In the genomic region with DNA sequence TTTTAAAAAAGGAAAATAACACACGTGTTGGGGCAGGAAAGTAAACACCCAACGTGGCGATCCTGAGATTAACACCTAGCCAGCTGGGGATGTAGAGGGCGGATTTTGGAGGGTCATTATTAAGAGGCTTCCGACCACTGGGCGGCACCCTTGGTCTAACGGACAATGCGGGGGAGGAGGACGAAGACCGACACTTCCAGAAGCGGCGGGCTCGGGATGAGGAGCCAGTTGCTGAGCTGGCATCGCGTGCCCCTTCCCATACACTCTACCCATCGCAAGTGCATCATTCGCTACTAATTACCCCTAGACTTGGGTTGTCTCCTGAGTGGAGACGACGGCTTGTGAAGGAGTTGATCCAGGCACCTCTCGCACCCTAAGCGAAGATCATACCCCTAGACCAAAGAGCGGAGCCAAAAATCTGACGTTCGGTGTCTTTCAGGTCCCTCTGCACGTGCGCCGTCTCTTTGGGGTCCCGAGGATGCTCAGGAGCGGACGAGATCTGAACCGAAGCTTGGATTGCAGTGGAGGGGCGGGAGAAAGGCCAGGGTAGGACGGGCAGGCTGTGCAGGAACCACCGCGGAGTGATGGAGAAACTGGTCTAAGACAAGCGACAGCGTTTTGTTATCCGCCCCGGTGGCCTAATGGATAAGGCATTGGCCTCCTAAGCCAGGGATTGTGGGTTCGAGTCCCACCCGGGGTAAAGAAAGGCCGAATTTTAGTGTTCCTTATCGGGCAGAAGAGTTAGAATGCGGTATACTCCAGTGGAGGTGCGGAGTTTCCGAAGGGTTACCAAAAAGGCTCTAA, we compare ENCODE assay signal across 1 cellular context.
A peak's percentile ranks its signal among the peaks of the same experiment; 100 is the strongest.
TF ChIP-seq lines count a peak whose summit lies in the region.

No MANE protein-coding gene starts in this region.

TF ChIP-seq in HepG2, 621 proteins besides CTCF, POLR2A, EP300 and RAD21 (continued from another document and continues in another):
- TF ChIP-seq MATR3 (CRISPR knock-in tag; IDR thresholded peaks at IDR 0.05) = no peak
- no peak for TF ChIP-seq ZNF335 (CRISPR knock-in tag; IDR thresholded peaks at IDR 0.05)
- TF ChIP-seq, protein P1, sequence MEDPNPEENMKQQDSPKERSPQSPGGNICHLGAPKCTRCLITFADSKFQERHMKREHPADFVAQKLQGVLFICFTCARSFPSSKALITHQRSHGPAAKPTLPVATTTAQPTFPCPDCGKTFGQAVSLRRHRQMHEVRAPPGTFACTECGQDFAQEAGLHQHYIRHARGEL (CRISPR knock-in tag; IDR thresholded peaks at IDR 0.05) = no peak
- no peak for TF ChIP-seq NFE2L1 (CRISPR knock-in tag; IDR thresholded peaks at IDR 0.05; ENCODE audit: borderline replicate concordance)
- TF ChIP-seq ZNF382 (CRISPR knock-in tag; IDR thresholded peaks at IDR 0.05; ENCODE audit: borderline replicate concordance) = no peak
- TF ChIP-seq, protein P2, sequence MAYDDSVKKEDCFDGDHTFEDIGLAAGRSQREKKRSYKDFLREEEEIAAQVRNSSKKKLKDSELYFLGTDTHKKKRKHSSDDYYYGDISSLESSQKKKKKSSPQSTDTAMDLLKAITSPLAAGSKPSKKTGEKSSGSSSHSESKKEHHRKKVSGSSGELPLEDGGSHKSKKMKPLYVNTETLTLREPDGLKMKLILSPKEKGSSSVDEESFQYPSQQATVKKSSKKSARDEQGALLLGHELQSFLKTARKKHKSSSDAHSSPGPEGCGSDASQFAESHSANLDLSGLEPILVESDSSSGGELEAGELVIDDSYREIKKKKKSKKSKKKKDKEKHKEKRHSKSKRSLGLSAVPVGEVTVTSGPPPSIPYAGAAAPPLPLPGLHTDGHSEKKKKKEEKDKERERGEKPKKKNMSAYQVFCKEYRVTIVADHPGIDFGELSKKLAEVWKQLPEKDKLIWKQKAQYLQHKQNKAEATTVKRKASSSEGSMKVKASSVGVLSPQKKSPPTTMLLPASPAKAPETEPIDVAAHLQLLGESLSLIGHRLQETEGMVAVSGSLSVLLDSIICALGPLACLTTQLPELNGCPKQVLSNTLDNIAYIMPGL (CRISPR knock-in tag; IDR thresholded peaks at IDR 0.05; ENCODE audit: borderline replicate concordance in 1 of 2, low read depth in 1 of 2) = peak; percentile 99 to 100
- no peak for TF ChIP-seq HDAC1 (CRISPR knock-in tag; IDR thresholded peaks at IDR 0.05)
- TF ChIP-seq, protein P3, sequence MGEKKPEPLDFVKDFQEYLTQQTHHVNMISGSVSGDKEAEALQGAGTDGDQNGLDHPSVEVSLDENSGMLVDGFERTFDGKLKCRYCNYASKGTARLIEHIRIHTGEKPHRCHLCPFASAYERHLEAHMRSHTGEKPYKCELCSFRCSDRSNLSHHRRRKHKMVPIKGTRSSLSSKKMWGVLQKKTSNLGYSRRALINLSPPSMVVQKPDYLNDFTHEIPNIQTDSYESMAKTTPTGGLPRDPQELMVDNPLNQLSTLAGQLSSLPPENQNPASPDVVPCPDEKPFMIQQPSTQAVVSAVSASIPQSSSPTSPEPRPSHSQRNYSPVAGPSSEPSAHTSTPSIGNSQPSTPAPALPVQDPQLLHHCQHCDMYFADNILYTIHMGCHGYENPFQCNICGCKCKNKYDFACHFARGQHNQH (CRISPR knock-in tag; IDR thresholded peaks at IDR 0.05) = peak; percentile 92
- peak; percentile 67 for TF ChIP-seq FOSL2 (CRISPR knock-in tag; IDR thresholded peaks at IDR 0.05)
- no peak for TF ChIP-seq ZNF329 (CRISPR knock-in tag; IDR thresholded peaks at IDR 0.05; ENCODE audit: low read depth)
- no peak for TF ChIP-seq GABPA (IDR thresholded peaks at IDR 0.05; ENCODE audit: low read depth, low read length)
- TF ChIP-seq GABPA (CRISPR knock-in tag; IDR thresholded peaks at IDR 0.05; ENCODE audit: low read depth) = peak; percentile 26; the same call in 1 of the 2 replicates
- TF ChIP-seq, protein P4, sequence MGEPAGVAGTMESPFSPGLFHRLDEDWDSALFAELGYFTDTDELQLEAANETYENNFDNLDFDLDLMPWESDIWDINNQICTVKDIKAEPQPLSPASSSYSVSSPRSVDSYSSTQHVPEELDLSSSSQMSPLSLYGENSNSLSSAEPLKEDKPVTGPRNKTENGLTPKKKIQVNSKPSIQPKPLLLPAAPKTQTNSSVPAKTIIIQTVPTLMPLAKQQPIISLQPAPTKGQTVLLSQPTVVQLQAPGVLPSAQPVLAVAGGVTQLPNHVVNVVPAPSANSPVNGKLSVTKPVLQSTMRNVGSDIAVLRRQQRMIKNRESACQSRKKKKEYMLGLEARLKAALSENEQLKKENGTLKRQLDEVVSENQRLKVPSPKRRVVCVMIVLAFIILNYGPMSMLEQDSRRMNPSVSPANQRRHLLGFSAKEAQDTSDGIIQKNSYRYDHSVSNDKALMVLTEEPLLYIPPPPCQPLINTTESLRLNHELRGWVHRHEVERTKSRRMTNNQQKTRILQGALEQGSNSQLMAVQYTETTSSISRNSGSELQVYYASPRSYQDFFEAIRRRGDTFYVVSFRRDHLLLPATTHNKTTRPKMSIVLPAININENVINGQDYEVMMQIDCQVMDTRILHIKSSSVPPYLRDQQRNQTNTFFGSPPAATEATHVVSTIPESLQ (CRISPR knock-in tag; conservative IDR thresholded peaks at IDR 0.05) = 0 out of 2 replicates have a peak, but pooled peaks have one; percentile 41
- TF ChIP-seq, protein P5, sequence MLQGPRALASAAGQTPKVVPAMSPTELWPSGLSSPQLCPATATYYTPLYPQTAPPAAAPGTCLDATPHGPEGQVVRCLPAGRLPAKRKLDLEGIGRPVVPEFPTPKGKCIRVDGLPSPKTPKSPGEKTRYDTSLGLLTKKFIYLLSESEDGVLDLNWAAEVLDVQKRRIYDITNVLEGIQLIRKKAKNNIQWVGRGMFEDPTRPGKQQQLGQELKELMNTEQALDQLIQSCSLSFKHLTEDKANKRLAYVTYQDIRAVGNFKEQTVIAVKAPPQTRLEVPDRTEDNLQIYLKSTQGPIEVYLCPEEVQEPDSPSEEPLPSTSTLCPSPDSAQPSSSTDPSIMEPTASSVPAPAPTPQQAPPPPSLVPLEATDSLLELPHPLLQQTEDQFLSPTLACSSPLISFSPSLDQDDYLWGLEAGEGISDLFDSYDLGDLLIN (CRISPR knock-in tag; IDR thresholded peaks at IDR 0.05; ENCODE audit: borderline replicate concordance) = no peak; the same call in 1 of the 2 replicates
- peak; percentile 83 for TF ChIP-seq KAT8 (CRISPR knock-in tag; IDR thresholded peaks at IDR 0.05)
- peak; percentile 42; the same call in 1 of the 2 replicates for TF ChIP-seq ARNTL (CRISPR knock-in tag; IDR thresholded peaks at IDR 0.05)
- TF ChIP-seq KLF16 (CRISPR knock-in tag; IDR thresholded peaks at IDR 0.05) = peak in 1 of 2 experiments; percentile 94; a peak in 2 of 4 replicates
- TF ChIP-seq SP2 (CRISPR knock-in tag; IDR thresholded peaks at IDR 0.05) = 0 out of 2 replicates have a peak, but pooled peaks have one; percentile 43
- no peak for TF ChIP-seq PLRG1 (conservative IDR thresholded peaks at IDR 0.05)
- TF ChIP-seq, protein P6, sequence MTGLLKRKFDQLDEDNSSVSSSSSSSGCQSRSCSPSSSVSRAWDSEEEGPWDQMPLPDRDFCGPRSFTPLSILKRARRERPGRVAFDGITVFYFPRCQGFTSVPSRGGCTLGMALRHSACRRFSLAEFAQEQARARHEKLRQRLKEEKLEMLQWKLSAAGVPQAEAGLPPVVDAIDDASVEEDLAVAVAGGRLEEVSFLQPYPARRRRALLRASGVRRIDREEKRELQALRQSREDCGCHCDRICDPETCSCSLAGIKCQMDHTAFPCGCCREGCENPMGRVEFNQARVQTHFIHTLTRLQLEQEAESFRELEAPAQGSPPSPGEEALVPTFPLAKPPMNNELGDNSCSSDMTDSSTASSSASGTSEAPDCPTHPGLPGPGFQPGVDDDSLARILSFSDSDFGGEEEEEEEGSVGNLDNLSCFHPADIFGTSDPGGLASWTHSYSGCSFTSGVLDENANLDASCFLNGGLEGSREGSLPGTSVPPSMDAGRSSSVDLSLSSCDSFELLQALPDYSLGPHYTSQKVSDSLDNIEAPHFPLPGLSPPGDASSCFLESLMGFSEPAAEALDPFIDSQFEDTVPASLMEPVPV (CRISPR knock-in tag; IDR thresholded peaks at IDR 0.05) = no peak
- peak; percentile 94 for TF ChIP-seq ZNF501 (CRISPR knock-in tag; IDR thresholded peaks at IDR 0.05)
- TF ChIP-seq ZNF788 (CRISPR knock-in tag; IDR thresholded peaks at IDR 0.05; ENCODE audit: borderline replicate concordance) = peak; percentile 82; the same call in 1 of the 2 replicates
- peak; percentile 86 for TF ChIP-seq MIXL1 (CRISPR knock-in tag; IDR thresholded peaks at IDR 0.05)
- peak; percentile 81; the same call in 1 of the 2 replicates for TF ChIP-seq FOXC1 (CRISPR knock-in tag; IDR thresholded peaks at IDR 0.05; ENCODE audit: borderline replicate concordance)
- TF ChIP-seq ZNF878 (CRISPR knock-in tag; IDR thresholded peaks at IDR 0.05) = no peak
- TF ChIP-seq SMC3 (IDR thresholded peaks at IDR 0.05; ENCODE audit: low read length) = peak; percentile 8; the same call in 1 of the 2 replicates
- no peak for TF ChIP-seq SRSF1 (optimal IDR thresholded peaks at IDR 0.05; ENCODE audit: low read depth, low read length)
- TF ChIP-seq REXO4 (CRISPR knock-in tag; IDR thresholded peaks at IDR 0.05; ENCODE audit: borderline replicate concordance) = no peak
- no peak for TF ChIP-seq ZNF256 (CRISPR knock-in tag; conservative IDR thresholded peaks at IDR 0.05)
- TF ChIP-seq ZBTB3 (CRISPR knock-in tag; IDR thresholded peaks at IDR 0.05; ENCODE audit: borderline replicate concordance, low read depth) = no peak
- TF ChIP-seq GTF3A (CRISPR knock-in tag; conservative IDR thresholded peaks at IDR 0.05) = 0 out of 2 replicates have a peak, but pooled peaks have one; percentile 33
- TF ChIP-seq ZNF777 (CRISPR knock-in tag; IDR thresholded peaks at IDR 0.05) = peak; percentile 27; the same call in 1 of the 2 replicates
- TF ChIP-seq, protein P7, sequence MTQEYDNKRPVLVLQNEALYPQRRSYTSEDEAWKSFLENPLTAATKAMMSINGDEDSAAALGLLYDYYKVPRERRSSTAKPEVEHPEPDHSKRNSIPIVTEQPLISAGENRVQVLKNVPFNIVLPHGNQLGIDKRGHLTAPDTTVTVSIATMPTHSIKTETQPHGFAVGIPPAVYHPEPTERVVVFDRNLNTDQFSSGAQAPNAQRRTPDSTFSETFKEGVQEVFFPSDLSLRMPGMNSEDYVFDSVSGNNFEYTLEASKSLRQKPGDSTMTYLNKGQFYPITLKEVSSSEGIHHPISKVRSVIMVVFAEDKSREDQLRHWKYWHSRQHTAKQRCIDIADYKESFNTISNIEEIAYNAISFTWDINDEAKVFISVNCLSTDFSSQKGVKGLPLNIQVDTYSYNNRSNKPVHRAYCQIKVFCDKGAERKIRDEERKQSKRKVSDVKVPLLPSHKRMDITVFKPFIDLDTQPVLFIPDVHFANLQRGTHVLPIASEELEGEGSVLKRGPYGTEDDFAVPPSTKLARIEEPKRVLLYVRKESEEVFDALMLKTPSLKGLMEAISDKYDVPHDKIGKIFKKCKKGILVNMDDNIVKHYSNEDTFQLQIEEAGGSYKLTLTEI (CRISPR knock-in tag; conservative IDR thresholded peaks at IDR 0.05) = no peak
- no peak for TF ChIP-seq SSRP1 (CRISPR knock-in tag; IDR thresholded peaks at IDR 0.05)
- TF ChIP-seq ZNF782 (CRISPR knock-in tag; IDR thresholded peaks at IDR 0.05; ENCODE audit: borderline replicate concordance) = peak; percentile 58; the same call in 1 of the 2 replicates
- TF ChIP-seq, protein P8, sequence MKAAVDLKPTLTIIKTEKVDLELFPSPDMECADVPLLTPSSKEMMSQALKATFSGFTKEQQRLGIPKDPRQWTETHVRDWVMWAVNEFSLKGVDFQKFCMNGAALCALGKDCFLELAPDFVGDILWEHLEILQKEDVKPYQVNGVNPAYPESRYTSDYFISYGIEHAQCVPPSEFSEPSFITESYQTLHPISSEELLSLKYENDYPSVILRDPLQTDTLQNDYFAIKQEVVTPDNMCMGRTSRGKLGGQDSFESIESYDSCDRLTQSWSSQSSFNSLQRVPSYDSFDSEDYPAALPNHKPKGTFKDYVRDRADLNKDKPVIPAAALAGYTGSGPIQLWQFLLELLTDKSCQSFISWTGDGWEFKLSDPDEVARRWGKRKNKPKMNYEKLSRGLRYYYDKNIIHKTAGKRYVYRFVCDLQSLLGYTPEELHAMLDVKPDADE (CRISPR knock-in tag; IDR thresholded peaks at IDR 0.05) = no peak
- TF ChIP-seq, protein P9, sequence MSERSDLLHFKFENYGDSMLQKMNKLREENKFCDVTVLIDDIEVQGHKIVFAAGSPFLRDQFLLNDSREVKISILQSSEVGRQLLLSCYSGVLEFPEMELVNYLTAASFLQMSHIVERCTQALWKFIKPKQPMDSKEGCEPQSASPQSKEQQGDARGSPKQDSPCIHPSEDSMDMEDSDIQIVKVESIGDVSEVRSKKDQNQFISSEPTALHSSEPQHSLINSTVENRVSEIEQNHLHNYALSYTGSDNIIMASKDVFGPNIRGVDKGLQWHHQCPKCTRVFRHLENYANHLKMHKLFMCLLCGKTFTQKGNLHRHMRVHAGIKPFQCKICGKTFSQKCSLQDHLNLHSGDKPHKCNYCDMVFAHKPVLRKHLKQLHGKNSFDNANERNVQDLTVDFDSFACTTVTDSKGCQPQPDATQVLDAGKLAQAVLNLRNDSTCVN (CRISPR knock-in tag; IDR thresholded peaks at IDR 0.05; ENCODE audit: borderline replicate concordance) = 0 out of 2 replicates have a peak, but pooled peaks have one; percentile 60
- TF ChIP-seq, protein P10, sequence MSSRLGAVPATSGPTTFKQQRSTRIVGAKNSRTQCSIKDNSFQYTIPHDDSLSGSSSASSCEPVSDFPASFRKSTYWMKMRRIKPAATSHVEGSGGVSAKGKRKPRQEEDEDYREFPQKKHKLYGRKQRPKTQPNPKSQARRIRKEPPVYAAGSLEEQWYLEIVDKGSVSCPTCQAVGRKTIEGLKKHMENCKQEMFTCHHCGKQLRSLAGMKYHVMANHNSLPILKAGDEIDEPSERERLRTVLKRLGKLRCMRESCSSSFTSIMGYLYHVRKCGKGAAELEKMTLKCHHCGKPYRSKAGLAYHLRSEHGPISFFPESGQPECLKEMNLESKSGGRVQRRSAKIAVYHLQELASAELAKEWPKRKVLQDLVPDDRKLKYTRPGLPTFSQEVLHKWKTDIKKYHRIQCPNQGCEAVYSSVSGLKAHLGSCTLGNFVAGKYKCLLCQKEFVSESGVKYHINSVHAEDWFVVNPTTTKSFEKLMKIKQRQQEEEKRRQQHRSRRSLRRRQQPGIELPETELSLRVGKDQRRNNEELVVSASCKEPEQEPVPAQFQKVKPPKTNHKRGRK (CRISPR knock-in tag; IDR thresholded peaks at IDR 0.05) = no peak
- 0 out of 2 replicates have a peak, but pooled peaks have one; percentile 62 for TF ChIP-seq PAWR (CRISPR knock-in tag; IDR thresholded peaks at IDR 0.05; ENCODE audit: borderline replicate concordance)
